ENCODE assay signal across 8 cellular contexts in genomic region chr12:112978163-112979081, GRCh38. TPM values are rescaled to one million over a fixed set of nuclear protein-coding genes. Genes with fewer than 3 reads are reported as not detected.
A peak's percentile ranks its signal among the peaks of the same experiment; 100 is the strongest.
DNase-seq lines count a peak whose midpoint lies in the region; FAIRE-seq and TF ChIP-seq lines count a peak whose summit lies in the region.

TSS of gene OAS2 (plus strand) at chr12:112978519. CDS start at chr12:112978609, 90 bp downstream.

- H3K4me3 ChIP-seq in fibroblast of villous mesenchyme (ENCODE audit: low read depth, low read length), result peak within 1 kb of the TSS; percentile 56

- TF ChIP-seq CTCF in GM10266 (IDR thresholded peaks at IDR 0.05; ENCODE audit: control insufficient read depth, insufficient read depth, low read depth, missing control alignments), result no peak
- TF ChIP-seq CTCF in fibroblast of villous mesenchyme (IDR thresholded peaks at IDR 0.05; ENCODE audit: insufficient read depth, low read depth, low read length), result no peak

- peak; percentile 86 for DNase-seq in GM10266 (ENCODE audit: extremely low spot score)
- DNase-seq in H54 (ENCODE audit: insufficient read length, low spot score), result peak; percentile 50
- DNase-seq in NCI-H460 (ENCODE audit: extremely low read depth, low read depth), result peak; percentile 25
- peak; percentile 81 to 82 for DNase-seq in activated T-cell treated with anti-CD3 and anti-CD28 coated beads, Interleukin-2, amount 50 U/mL, for 48 hours
- peak; percentile 86 for DNase-seq in fibroblast of villous mesenchyme (ENCODE audit: low read depth)
- DNase-seq in renal cortical epithelial cell (ENCODE audit: low read depth), result peak; percentile 43
- no peak for DNase-seq in iPS-NIHi7 (ENCODE audit: extremely low spot score)
- DNase-seq in NCI-H345 (lab: John Stamatoyannopoulos, UW), result no peak

- TF ChIP-seq POLR2A in H54 (IDR thresholded peaks at IDR 0.05; ENCODE audit: low read depth, low read length), result no peak

- peak; percentile 53 for FAIRE-seq in H54 (lab: Jason Lieb, UNC)

RNA-seq across cellular contexts. Expression of gene OAS2, which starts in this region (rescaled TPM):
- total RNA-seq in NCI-H460 (2014; rRNA removed; shearing (Covaris generic)), result 0.95 and 0.99 TPM in 2 replicates
- polyA plus RNA-seq in NCI-H460 (2014; cell fraction: nucleus; rRNA removed), result 0.21 and 0.78 TPM in 2 replicates
- total RNA-seq in fibroblast of villous mesenchyme (2.3 and 5.6 TPM in 2 replicates), renal cortical epithelial cell (0.30 and 3.8 TPM in 2 replicates)

Comparison
In these comparisons a context has a peak if more than half of its experiments do, and no peak if none do; other contexts are left out.
1. Peak in DNase-seq in NCI-H460; RNA of the gene not detected or under 1 TPM.
2. DNase-seq: peak in GM10266 (single experiment), H54 (single experiment), activated T-cell treated with anti-CD3 and anti-CD28 coated beads, Interleukin-2, amount 50 U/mL, for 48 hours (2 of 2), fibroblast of villous mesenchyme (single experiment) and renal cortical epithelial cell (single experiment); none in iPS-NIHi7 (single experiment) and NCI-H345 (single experiment).